In genomic region chr6:48606618-48607017, GRCh38 we compare ENCODE assay signal across 26 cellular contexts.
"Had no signal": no experiment of that assay in that cellular context is flagged by ENCODE, and none has a peak within 500 bp of the region (broad histone marks: within the 10 kb centered on the region; RNA-seq: fewer than 3 reads in every experiment).

No MANE protein-coding gene starts in this region.

- H3K36me3 ChIP-seq: brain microvascular endothelial cell had no signal

- H3K4me3 Mint-ChIP-seq: activated CD8-positive, alpha-beta T cell treated with anti-CD3 and anti-CD28 coated beads for 36 hours; activated naive CD8-positive, alpha-beta T cell; activated T-cell treated with anti-CD3 and anti-CD28 coated beads, Interleukin-2, amount 50 U/mL, for 4 hours; activated T-helper 17 cell treated with anti-CD3 and anti-CD28 coated beads, Interleukin-2, amount 50 U/mL, for 72 hours; central memory CD8-positive, alpha-beta T cell; dendritic cell treated with granulocyte-macrophage colony-stimulating factor and Interleukin-4, amounts not matched to agents 40 ng/mL and 50 ng/mL, for 4 days; endodermal cell; WTC11 had no signal

- H3K27ac ChIP-seq: brain microvascular endothelial cell, coronary artery, dorsolateral prefrontal cortex, VCaP had no signal

- DNase-seq: activated CD4-positive, alpha-beta T cell treated with anti-CD3 and anti-CD28 coated beads for 48 hours; activated CD4-positive, alpha-beta T cell treated with anti-CD3 and anti-CD28 coated beads, Interleukin-2, amount 50 U/mL, for 1 hour; activated CD4-positive, alpha-beta T cell treated with anti-CD3 and anti-CD28 coated beads, Interleukin-2, amount 50 U/mL, for 48 hours; activated CD8-positive, alpha-beta memory T cell treated with anti-CD3 and anti-CD28 coated beads for 24 hours; activated CD8-positive, alpha-beta T cell treated with anti-CD3 and anti-CD28 coated beads for 36 hours; activated effector memory CD4-positive, alpha-beta T cell treated with Interleukin-2 at 50 U/mL for 16 hours; activated gamma-delta T cell treated with Interleukin-2 at 50 U/mL for 16 hours; activated naive CD4-positive, alpha-beta T cell treated with anti-CD3 and anti-CD28 coated beads, Interleukin-2, amount 50 U/mL, for 16 hours; activated naive CD4-positive, alpha-beta T cell treated with Interleukin-2 at 50 U/mL for 16 hours; activated T-cell treated with anti-CD3 and anti-CD28 coated beads, Interleukin-2, amount 50 U/mL, for 4 hours; amniotic stem cell; anterior cingulate cortex; brain microvascular endothelial cell; dorsolateral prefrontal cortex; effector memory CD4-positive, alpha-beta T cell; endodermal cell; foreskin fibroblast; T-helper 2 cell had no signal

- H3K9me3 Mint-ChIP-seq: central memory CD8-positive, alpha-beta T cell; endodermal cell; WTC11 had no signal

- H3K36me3 Mint-ChIP-seq: activated naive CD8-positive, alpha-beta T cell; WTC11 had no signal

- ATAC-seq: activated CD8-positive, alpha-beta T cell treated with anti-CD3 and anti-CD28 coated beads for 36 hours; activated T-cell treated with anti-CD3 and anti-CD28 coated beads, Interleukin-2, amount 50 U/mL, for 4 hours; activated T-helper 17 cell treated with anti-CD3 and anti-CD28 coated beads, Interleukin-2, amount 50 U/mL, for 72 hours; esophagus mucosa; WTC11 had no signal

- H3K27me3 ChIP-seq: brain microvascular endothelial cell, dorsolateral prefrontal cortex had no signal

- H3K27ac Mint-ChIP-seq: activated CD8-positive, alpha-beta T cell treated with anti-CD3 and anti-CD28 coated beads for 36 hours; activated naive CD8-positive, alpha-beta T cell; activated T-helper 17 cell treated with anti-CD3 and anti-CD28 coated beads, Interleukin-2, amount 50 U/mL, for 72 hours; dendritic cell treated with granulocyte-macrophage colony-stimulating factor and Interleukin-4, amounts not matched to agents 40 ng/mL and 50 ng/mL, for 4 days; endodermal cell; WTC11 had no signal

- H3K4me3 ChIP-seq: coronary artery, dorsolateral prefrontal cortex had no signal

- H3K4me1 Mint-ChIP-seq: activated T-helper 17 cell treated with anti-CD3 and anti-CD28 coated beads, Interleukin-2, amount 50 U/mL, for 72 hours; central memory CD8-positive, alpha-beta T cell; WTC11 had no signal

- H3K27me3 Mint-ChIP-seq: activated CD8-positive, alpha-beta T cell treated with anti-CD3 and anti-CD28 coated beads for 36 hours; activated naive CD8-positive, alpha-beta T cell; activated T-helper 17 cell treated with anti-CD3 and anti-CD28 coated beads, Interleukin-2, amount 50 U/mL, for 72 hours; central memory CD8-positive, alpha-beta T cell; dendritic cell treated with granulocyte-macrophage colony-stimulating factor and Interleukin-4, amounts not matched to agents 40 ng/mL and 50 ng/mL, for 4 days had no signal
